ENCODE assay signal across 1 cellular context in genomic region chr6:80439721-80440488, GRCh38.
TF ChIP-seq lines count a peak whose summit lies in the region.

No MANE protein-coding gene starts in this region.

TF ChIP-seq in HCT116, 20 proteins besides CTCF, POLR2A, EP300 and RAD21 (continued from another document):
- TF ChIP-seq REST (IDR thresholded peaks at IDR 0.05; ENCODE audit: low read depth), result no peak
